21 cellular contexts compared by ENCODE assay signal in the genomic region with DNA sequence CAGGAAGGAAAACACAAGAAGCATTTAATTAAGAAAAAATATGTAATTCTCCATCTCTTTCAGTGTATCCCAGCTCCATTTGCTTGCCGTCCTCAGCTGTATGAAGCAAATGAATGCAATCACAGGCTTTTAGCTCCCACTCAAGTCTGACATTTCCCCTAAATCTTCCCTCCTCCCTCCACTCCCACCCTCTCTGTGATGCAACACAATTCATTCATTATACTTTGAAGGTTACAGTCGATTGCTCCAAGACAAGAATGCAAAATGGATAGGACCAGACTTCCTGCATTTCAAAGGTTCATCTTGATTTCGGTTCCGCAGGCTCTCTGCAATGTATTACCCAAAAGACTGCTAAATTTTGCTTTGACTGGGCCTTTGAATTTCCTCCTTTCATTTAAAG.
DNase-seq lines count a peak whose midpoint lies in the region; ATAC-seq and TF ChIP-seq lines count a peak whose summit lies in the region.
"Had no signal": no experiment of that assay in that cellular context is flagged by ENCODE, and none has a peak within 500 bp of the region (broad histone marks: within the 10 kb centered on the region; RNA-seq: fewer than 3 reads in every experiment).

No MANE protein-coding gene starts in this region.

- peaks cover 2% of the 10 kb centered on the region; the same call in 1 of the 2 replicates for H3K36me3 ChIP-seq in SJCRH30

- H3K4me3 ChIP-seq in AG10803 (ENCODE audit: low read length), result no peak overlapping the region
- no peak overlapping the region for H3K4me3 ChIP-seq in SJCRH30
- H3K4me3 ChIP-seq: A549, hepatocyte had no signal

- no peak for ATAC-seq in HG02970 (IDR thresholded peaks at IDR 0.05; ENCODE audit: low FRiP score, unreplicated experiment)
- ATAC-seq: A549; activated T-cell treated with anti-CD3 and anti-CD28 coated beads, Interleukin-2, amount 50 U/mL, for 72 hours had no signal

- H3K27me3 ChIP-seq in SJCRH30, result no peaks in the 10 kb centered on the region
- H3K27me3 ChIP-seq: hepatocyte had no signal

- H3K4me1 ChIP-seq in SJCRH30, result no peaks in the 10 kb centered on the region

- DNase-seq in AG10803 (ENCODE audit: low read depth), result peak; percentile 60
- DNase-seq in NCI-H1436 treated with DMSO at 0.1 percent for 48 hours (lab: John Stamatoyannopoulos, UW), result peak; percentile 43
- peak; percentile 78 for DNase-seq in left kidney (ENCODE audit: low read depth, low spot score)
- no peak for DNase-seq in cortex of kidney (lab: John Stamatoyannopoulos, UW)
- no peak for DNase-seq in AG20443 (ENCODE audit: low spot score)
- DNase-seq in SJCRH30, result no peak
- DNase-seq: activated CD4-positive, alpha-beta memory T cell treated with anti-CD3 and anti-CD28 coated beads, Interleukin-2, amount 10 ng/mL, durations not matched to agents 7 days and 5 days; activated naive CD8-positive, alpha-beta T cell treated with anti-CD3 and anti-CD28 coated beads for 36 hours; activated T-cell treated with anti-CD3 and anti-CD28 coated beads, Interleukin-2, amount 50 U/mL, for 72 hours; CD4-positive, alpha-beta T cell; DMS79; erythroblast; H7; mesenchymal stem cell; NCI-H2081; NCI-H526; retina had no signal

- H3K9me3 ChIP-seq in SJCRH30 (replicated peaks), result no peaks in the 10 kb centered on the region
- H3K9me3 ChIP-seq: A549 had no signal

- H3K27ac ChIP-seq in VCaP, result peak overlapping the region; percentile 28; the same call in 1 of the 2 replicates
- no peak overlapping the region for H3K27ac ChIP-seq in SJCRH30
- H3K27ac ChIP-seq: A549, hepatocyte had no signal

- TF ChIP-seq CTCF in AG10803 (conservative IDR thresholded peaks at IDR 0.05; ENCODE audit: low read length) (no peak), VCaP (conservative IDR thresholded peaks at IDR 0.05) (no peak)

Comparison
In these comparisons a context has a peak if more than half of its experiments do, and no peak if none do; other contexts are left out.
1. DNase-seq: peak in AG10803 (single experiment), NCI-H1436 treated with DMSO at 0.1 percent for 48 hours (single experiment) and left kidney (single experiment); none in cortex of kidney (single experiment), AG20443 (single experiment) and SJCRH30 (0 of 2).